1 cellular context compared by ENCODE assay signal in the genomic region with DNA sequence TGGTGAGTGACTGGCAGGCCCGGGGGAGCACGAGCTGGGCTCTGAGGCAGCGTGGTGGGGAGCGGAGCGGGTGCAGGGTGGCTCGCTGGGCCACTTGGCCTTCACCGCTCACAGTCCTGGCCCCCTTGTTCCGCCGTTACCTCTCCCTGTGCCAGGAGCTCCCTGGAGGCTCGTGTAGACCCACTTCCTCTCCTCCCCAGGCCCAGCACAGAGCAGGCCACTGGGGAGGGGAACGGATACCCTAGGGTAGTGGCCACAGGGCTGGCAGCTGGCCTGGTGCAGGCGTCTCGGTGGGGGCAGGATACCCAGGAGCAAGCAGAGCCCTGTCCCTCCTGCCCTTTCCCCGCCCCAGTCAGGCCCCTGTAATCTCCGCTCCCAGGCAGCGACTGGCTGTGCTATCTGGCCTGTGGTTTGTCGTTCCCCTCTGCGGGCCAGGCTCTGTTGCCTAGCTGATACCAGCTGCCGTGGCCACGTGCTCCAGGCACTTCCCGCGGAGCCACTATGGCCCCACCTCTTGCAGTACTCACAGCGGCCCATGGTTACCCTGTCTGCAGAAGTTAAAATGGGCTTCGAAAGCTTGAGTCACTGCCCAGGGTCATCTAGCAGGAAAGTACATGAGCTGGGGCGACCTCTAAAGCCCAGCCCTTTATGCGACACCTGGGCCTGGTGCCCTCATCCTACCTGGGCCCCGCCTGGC.
A peak's percentile ranks its signal among the peaks of the same experiment; 100 is the strongest.
TF ChIP-seq lines count a peak whose summit lies in the region.

No MANE protein-coding gene starts in this region.

TF ChIP-seq in K562, 482 proteins besides CTCF, POLR2A, EP300 and RAD21 (continued from another document and continues in another):
- TF ChIP-seq HDAC3 (IDR thresholded peaks at IDR 0.05; ENCODE audit: borderline replicate concordance, partially characterized antibody) (no peak), PCBP1 (IDR thresholded peaks at IDR 0.05; ENCODE audit: low read depth, low read length, poor library complexity, severe bottlenecking) (peak; percentile 94), E2F3 (CRISPR knock-in tag; IDR thresholded peaks at IDR 0.05) (peak; percentile 74; the same call in 1 of the 2 replicates), C11orf30 (IDR thresholded peaks at IDR 0.05; ENCODE audit: low read depth) (no peak), TGIF2 (CRISPR knock-in tag; IDR thresholded peaks at IDR 0.05) (no peak), CCNT2 (IDR thresholded peaks at IDR 0.05; ENCODE audit: borderline replicate concordance, extremely low read depth, insufficient read length, low read depth, low read length) (peak; percentile 100), HSF4 (CRISPR knock-in tag; IDR thresholded peaks at IDR 0.05; ENCODE audit: borderline replicate concordance) (peak; percentile 78; the same call in 1 of the 2 replicates), ZNF174 (CRISPR knock-in tag; IDR thresholded peaks at IDR 0.05) (no peak), TAF9B (IDR thresholded peaks at IDR 0.05; ENCODE audit: partially characterized antibody) (no peak), EWSR1 (IDR thresholded peaks at IDR 0.05; ENCODE audit: borderline replicate concordance, low read depth, partially characterized antibody) (no peak), MCM3 (IDR thresholded peaks at IDR 0.05) (no peak), PTTG1 (tag; IDR thresholded peaks at IDR 0.05; ENCODE audit: low read depth) (no peak), HMG20B (CRISPR knock-in tag; IDR thresholded peaks at IDR 0.05) (no peak), TRIM24 (IDR thresholded peaks at IDR 0.05) (peak; percentile 94), ZNF778 (CRISPR knock-in tag; IDR thresholded peaks at IDR 0.05) (no peak), YBX1 (IDR thresholded peaks at IDR 0.05) (no peak), ATF7 (IDR thresholded peaks at IDR 0.05) (peak; percentile 79), NFRKB (IDR thresholded peaks at IDR 0.05; ENCODE audit: low read depth) (no peak), XRCC5 (IDR thresholded peaks at IDR 0.05; ENCODE audit: low read depth, low read length) (peak; percentile 89), ZFP1 (CRISPR knock-in tag; IDR thresholded peaks at IDR 0.05) (no peak), ASH1L (IDR thresholded peaks at IDR 0.05; ENCODE audit: borderline replicate concordance, low read depth, partially characterized antibody) (no peak), MEF2A (IDR thresholded peaks at IDR 0.05; ENCODE audit: control insufficient read depth, low read depth, low read length) (peak; percentile 17; the same call in 1 of the 2 replicates), ZNF133 (CRISPR knock-in tag; IDR thresholded peaks at IDR 0.05) (no peak), GTF2A2 (tag; IDR thresholded peaks at IDR 0.05) (no peak), PHF20 (IDR thresholded peaks at IDR 0.05; ENCODE audit: partially characterized antibody) (no peak), POLR2G (IDR thresholded peaks at IDR 0.05; ENCODE audit: low read depth, low read length) (peak; percentile 67), HMGN3 (IDR thresholded peaks at IDR 0.05; ENCODE audit: borderline replicate concordance, extremely low read depth, insufficient read length, low read depth, low read length) (peak; percentile 100), SRSF1 (IDR thresholded peaks at IDR 0.05; ENCODE audit: low read depth, low read length) (no peak), ZC3H4 (CRISPR knock-in tag; IDR thresholded peaks at IDR 0.05; ENCODE audit: borderline replicate concordance) (no peak), CREBBP (IDR thresholded peaks at IDR 0.05; ENCODE audit: low read depth, low read length) (no peak), PRMT5 (CRISPR knock-in tag; IDR thresholded peaks at IDR 0.05) (no peak), ZNF217 (CRISPR knock-in tag; IDR thresholded peaks at IDR 0.05) (no peak), SMAD1 (IDR thresholded peaks at IDR 0.05; ENCODE audit: low read depth, low read length, partially characterized antibody) (peak; percentile 91), CBX3 (IDR thresholded peaks at IDR 0.05; ENCODE audit: borderline replicate concordance in 1 of 2, low read length in 2 of 2) (peak in 1 of 2 experiments; percentile 95; a peak in 2 of 3 replicates), SNRNP70 (optimal IDR thresholded peaks at IDR 0.05; ENCODE audit: low read depth, low read length) (no peak), FOXM1 (IDR thresholded peaks at IDR 0.05; ENCODE audit: low read depth) (peak; percentile 94), FOXM1 (CRISPR knock-in tag; IDR thresholded peaks at IDR 0.05; ENCODE audit: low read depth) (no peak)
- TF ChIP-seq, protein P1, sequence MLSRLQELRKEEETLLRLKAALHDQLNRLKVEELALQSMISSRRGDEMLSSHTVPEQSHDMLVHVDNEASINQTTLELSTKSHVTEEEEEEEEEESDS (CRISPR knock-in tag; IDR thresholded peaks at IDR 0.05), result no peak
- TF ChIP-seq, protein P2, sequence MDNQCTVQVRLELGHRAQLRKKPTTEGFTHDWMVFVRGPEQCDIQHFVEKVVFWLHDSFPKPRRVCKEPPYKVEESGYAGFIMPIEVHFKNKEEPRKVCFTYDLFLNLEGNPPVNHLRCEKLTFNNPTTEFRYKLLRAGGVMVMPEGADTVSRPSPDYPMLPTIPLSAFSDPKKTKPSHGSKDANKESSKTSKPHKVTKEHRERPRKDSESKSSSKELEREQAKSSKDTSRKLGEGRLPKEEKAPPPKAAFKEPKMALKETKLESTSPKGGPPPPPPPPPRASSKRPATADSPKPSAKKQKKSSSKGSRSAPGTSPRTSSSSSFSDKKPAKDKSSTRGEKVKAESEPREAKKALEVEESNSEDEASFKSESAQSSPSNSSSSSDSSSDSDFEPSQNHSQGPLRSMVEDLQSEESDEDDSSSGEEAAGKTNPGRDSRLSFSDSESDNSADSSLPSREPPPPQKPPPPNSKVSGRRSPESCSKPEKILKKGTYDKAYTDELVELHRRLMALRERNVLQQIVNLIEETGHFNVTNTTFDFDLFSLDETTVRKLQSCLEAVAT (IDR thresholded peaks at IDR 0.05), result peak; percentile 26 to 98; a peak in 2 of 4 replicates
- TF ChIP-seq, protein P3, sequence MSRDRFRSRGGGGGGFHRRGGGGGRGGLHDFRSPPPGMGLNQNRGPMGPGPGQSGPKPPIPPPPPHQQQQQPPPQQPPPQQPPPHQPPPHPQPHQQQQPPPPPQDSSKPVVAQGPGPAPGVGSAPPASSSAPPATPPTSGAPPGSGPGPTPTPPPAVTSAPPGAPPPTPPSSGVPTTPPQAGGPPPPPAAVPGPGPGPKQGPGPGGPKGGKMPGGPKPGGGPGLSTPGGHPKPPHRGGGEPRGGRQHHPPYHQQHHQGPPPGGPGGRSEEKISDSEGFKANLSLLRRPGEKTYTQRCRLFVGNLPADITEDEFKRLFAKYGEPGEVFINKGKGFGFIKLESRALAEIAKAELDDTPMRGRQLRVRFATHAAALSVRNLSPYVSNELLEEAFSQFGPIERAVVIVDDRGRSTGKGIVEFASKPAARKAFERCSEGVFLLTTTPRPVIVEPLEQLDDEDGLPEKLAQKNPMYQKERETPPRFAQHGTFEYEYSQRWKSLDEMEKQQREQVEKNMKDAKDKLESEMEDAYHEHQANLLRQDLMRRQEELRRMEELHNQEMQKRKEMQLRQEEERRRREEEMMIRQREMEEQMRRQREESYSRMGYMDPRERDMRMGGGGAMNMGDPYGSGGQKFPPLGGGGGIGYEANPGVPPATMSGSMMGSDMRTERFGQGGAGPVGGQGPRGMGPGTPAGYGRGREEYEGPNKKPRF (IDR thresholded peaks at IDR 0.05; ENCODE audit: low read depth, low read length), result no peak
- TF ChIP-seq, protein P4, sequence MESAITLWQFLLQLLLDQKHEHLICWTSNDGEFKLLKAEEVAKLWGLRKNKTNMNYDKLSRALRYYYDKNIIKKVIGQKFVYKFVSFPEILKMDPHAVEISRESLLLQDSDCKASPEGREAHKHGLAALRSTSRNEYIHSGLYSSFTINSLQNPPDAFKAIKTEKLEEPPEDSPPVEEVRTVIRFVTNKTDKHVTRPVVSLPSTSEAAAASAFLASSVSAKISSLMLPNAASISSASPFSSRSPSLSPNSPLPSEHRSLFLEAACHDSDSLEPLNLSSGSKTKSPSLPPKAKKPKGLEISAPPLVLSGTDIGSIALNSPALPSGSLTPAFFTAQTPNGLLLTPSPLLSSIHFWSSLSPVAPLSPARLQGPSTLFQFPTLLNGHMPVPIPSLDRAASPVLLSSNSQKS (CRISPR knock-in tag; IDR thresholded peaks at IDR 0.05), result no peak
- TF ChIP-seq, protein P5, sequence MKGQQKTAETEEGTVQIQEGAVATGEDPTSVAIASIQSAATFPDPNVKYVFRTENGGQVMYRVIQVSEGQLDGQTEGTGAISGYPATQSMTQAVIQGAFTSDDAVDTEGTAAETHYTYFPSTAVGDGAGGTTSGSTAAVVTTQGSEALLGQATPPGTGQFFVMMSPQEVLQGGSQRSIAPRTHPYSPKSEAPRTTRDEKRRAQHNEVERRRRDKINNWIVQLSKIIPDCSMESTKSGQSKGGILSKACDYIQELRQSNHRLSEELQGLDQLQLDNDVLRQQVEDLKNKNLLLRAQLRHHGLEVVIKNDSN (CRISPR knock-in tag; IDR thresholded peaks at IDR 0.05), result peak; percentile 99
- TF ChIP-seq, protein P6, sequence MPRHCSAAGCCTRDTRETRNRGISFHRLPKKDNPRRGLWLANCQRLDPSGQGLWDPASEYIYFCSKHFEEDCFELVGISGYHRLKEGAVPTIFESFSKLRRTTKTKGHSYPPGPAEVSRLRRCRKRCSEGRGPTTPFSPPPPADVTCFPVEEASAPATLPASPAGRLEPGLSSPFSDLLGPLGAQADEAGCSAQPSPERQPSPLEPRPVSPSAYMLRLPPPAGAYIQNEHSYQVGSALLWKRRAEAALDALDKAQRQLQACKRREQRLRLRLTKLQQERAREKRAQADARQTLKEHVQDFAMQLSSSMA (CRISPR knock-in tag; IDR thresholded peaks at IDR 0.05), result no peak
- TF ChIP-seq, protein P7, sequence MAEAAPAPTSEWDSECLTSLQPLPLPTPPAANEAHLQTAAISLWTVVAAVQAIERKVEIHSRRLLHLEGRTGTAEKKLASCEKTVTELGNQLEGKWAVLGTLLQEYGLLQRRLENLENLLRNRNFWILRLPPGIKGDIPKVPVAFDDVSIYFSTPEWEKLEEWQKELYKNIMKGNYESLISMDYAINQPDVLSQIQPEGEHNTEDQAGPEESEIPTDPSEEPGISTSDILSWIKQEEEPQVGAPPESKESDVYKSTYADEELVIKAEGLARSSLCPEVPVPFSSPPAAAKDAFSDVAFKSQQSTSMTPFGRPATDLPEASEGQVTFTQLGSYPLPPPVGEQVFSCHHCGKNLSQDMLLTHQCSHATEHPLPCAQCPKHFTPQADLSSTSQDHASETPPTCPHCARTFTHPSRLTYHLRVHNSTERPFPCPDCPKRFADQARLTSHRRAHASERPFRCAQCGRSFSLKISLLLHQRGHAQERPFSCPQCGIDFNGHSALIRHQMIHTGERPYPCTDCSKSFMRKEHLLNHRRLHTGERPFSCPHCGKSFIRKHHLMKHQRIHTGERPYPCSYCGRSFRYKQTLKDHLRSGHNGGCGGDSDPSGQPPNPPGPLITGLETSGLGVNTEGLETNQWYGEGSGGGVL (CRISPR knock-in tag; IDR thresholded peaks at IDR 0.05), result no peak
- TF ChIP-seq, protein P8, sequence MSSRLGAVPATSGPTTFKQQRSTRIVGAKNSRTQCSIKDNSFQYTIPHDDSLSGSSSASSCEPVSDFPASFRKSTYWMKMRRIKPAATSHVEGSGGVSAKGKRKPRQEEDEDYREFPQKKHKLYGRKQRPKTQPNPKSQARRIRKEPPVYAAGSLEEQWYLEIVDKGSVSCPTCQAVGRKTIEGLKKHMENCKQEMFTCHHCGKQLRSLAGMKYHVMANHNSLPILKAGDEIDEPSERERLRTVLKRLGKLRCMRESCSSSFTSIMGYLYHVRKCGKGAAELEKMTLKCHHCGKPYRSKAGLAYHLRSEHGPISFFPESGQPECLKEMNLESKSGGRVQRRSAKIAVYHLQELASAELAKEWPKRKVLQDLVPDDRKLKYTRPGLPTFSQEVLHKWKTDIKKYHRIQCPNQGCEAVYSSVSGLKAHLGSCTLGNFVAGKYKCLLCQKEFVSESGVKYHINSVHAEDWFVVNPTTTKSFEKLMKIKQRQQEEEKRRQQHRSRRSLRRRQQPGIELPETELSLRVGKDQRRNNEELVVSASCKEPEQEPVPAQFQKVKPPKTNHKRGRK (tag; IDR thresholded peaks at IDR 0.05), result no peak
- TF ChIP-seq, protein P9, sequence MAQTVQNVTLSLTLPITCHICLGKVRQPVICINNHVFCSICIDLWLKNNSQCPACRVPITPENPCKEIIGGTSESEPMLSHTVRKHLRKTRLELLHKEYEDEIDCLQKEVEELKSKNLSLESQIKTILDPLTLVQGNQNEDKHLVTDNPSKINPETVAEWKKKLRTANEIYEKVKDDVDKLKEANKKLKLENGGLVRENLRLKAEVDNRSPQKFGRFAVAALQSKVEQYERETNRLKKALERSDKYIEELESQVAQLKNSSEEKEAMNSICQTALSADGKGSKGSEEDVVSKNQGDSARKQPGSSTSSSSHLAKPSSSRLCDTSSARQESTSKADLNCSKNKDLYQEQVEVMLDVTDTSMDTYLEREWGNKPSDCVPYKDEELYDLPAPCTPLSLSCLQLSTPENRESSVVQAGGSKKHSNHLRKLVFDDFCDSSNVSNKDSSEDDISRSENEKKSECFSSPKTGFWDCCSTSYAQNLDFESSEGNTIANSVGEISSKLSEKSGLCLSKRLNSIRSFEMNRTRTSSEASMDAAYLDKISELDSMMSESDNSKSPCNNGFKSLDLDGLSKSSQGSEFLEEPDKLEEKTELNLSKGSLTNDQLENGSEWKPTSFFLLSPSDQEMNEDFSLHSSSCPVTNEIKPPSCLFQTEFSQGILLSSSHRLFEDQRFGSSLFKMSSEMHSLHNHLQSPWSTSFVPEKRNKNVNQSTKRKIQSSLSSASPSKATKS (CRISPR knock-in tag; IDR thresholded peaks at IDR 0.05), result no peak
- TF ChIP-seq, protein P10, sequence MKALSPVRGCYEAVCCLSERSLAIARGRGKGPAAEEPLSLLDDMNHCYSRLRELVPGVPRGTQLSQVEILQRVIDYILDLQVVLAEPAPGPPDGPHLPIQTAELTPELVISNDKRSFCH (CRISPR knock-in tag; IDR thresholded peaks at IDR 0.05), result no peak
- TF ChIP-seq, protein P10 (tag; IDR thresholded peaks at IDR 0.05), result peak; percentile 96
- TF ChIP-seq, protein P11, sequence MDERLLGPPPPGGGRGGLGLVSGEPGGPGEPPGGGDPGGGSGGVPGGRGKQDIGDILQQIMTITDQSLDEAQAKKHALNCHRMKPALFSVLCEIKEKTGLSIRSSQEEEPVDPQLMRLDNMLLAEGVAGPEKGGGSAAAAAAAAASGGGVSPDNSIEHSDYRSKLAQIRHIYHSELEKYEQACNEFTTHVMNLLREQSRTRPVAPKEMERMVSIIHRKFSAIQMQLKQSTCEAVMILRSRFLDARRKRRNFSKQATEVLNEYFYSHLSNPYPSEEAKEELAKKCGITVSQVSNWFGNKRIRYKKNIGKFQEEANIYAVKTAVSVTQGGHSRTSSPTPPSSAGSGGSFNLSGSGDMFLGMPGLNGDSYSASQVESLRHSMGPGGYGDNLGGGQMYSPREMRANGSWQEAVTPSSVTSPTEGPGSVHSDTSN (CRISPR knock-in tag; IDR thresholded peaks at IDR 0.05; ENCODE audit: low read depth), result no peak
- TF ChIP-seq, protein P11 (tag; conservative IDR thresholded peaks at IDR 0.05; ENCODE audit: low read depth), result no peak
